ENCODE assay signal across 8 cellular contexts in the genomic region with DNA sequence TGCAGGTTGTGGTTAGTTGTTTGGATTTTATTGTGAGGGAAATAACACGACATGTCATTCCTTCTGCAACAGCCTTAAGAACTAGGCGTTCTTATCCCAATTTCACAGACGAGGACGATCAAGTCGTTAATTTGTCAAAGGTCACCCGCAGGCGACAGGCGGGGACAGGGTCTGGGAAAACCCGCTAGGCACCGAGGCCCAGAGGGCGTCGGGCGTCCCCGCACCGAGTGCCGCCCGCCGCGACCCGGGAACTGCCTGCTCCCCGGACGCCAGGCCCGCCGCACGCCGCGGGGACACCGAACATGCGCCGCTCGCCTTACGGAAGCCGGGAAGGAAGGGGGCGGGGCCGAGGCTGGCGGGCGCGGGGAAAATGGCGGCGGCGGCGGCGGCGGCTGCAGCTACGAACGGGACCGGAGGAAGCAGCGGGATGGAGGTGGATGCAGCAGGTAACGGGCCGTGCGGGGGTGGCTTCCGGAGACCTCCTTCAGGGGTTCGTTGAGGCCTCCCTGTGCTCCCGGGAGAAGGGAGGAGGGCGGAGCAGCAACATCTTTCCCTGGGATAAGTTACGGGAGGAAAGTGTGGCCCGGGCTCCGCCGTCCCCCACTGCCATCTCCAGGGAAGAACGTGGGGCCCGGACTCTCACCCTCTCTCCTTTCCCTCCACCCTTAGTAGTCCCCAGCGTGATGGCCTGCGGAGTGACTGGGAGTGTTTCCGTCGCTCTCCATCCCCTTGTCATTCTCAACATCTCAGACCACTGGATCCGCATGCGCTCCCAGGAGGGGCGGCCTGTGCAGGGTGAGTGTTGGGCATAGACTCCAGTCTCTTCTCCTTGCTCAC. TPM values are rescaled to one million over a fixed set of nuclear protein-coding genes. Genes with fewer than 3 reads are reported as not detected.
A peak's percentile ranks its signal among the peaks of the same experiment; 100 is the strongest.
DNase-seq lines count a peak whose midpoint lies in the region; ATAC-seq and TF ChIP-seq lines count a peak whose summit lies in the region.

A gene (plus strand): TSS at position 349 of the 837 bp plus-strand sequence. CDS start 22 bp downstream, at position 371.

- peak within 1 kb of the TSS; percentile 85 for H3K4me3 Mint-ChIP-seq in activated T-cell treated with anti-CD3 and anti-CD28 coated beads, Interleukin-2, amount 50 U/mL, for 4 hours

- peak within 1 kb of the TSS; percentile 80 for H3K27ac ChIP-seq in HL-60 (replicated peaks)
- H3K27ac ChIP-seq in esophagus (ENCODE audit: low read depth in 2 of 2, low read length in 1 of 2) = peak within 1 kb of the TSS; percentile 86 to 90
- H3K27ac ChIP-seq in muscle layer of colon (ENCODE audit: low read depth, low read length) = peak within 1 kb of the TSS; percentile 95

- WGBS in esophagus, 2 donors = 0 to 1% methylated on average over 66 to 68 of the region's 68 CpGs

- no peaks in the 10 kb centered on the region for H3K9me3 Mint-ChIP-seq in activated T-cell treated with anti-CD3 and anti-CD28 coated beads, Interleukin-2, amount 50 U/mL, for 4 hours

- DNase-seq in NCI-H1436 (lab: John Stamatoyannopoulos, UW) = peak; percentile 64
- DNase-seq in NCI-H1436 treated with DMSO at 0.1 percent for 48 hours (lab: John Stamatoyannopoulos, UW) = no peak
- DNase-seq in HL-60 (ENCODE audit: low read depth in 1 of 2, low spot score in 1 of 2) = peak; percentile 67 to 79
- DNase-seq in OCI-M1 (lab: John Stamatoyannopoulos, UW) = peak; percentile 89
- DNase-seq in activated T-cell treated with anti-CD3 and anti-CD28 coated beads, Interleukin-2, amount 50 U/mL, for 4 hours = peak; percentile 83
- DNase-seq in stimulated activated CD8-positive, alpha-beta memory T cell treated with anti-CD3 and anti-CD28 coated beads, Interleukin-4, amount 100 ng/mL, for 48 hours = peak; percentile 93

- H3K36me3 ChIP-seq in esophagus (ENCODE audit: control insufficient read depth in 2 of 2, insufficient read depth in 2 of 2, low read length in 1 of 2) = peaks cover 10 to 31% of the 10 kb centered on the region in 2 donors
- H3K36me3 ChIP-seq in muscle layer of colon (ENCODE audit: insufficient read depth, low read length) = peaks cover 38% of the 10 kb centered on the region

- H3K4me1 Mint-ChIP-seq in activated T-cell treated with anti-CD3 and anti-CD28 coated beads, Interleukin-2, amount 50 U/mL, for 4 hours (ENCODE audit: low read depth) = peaks cover 20% of the 10 kb centered on the region

- H3K27me3 ChIP-seq in HL-60 (ENCODE audit: insufficient read depth, poor library complexity, severe bottlenecking) = no peaks in the 10 kb centered on the region
- no peaks in the 10 kb centered on the region for H3K27me3 ChIP-seq in esophagus (ENCODE audit: control insufficient read depth in 1 of 2, insufficient read depth in 2 of 2, low read length in 2 of 2)
- H3K27me3 ChIP-seq in muscle layer of colon (ENCODE audit: control insufficient read depth in 1 of 2, insufficient read depth in 2 of 2, low read length in 2 of 2) = no peaks in the 10 kb centered on the region

- H3K4me3 ChIP-seq in HL-60 (replicated peaks; ENCODE audit: insufficient read depth, low read length) = peak within 1 kb of the TSS; percentile 94
- peak within 1 kb of the TSS; percentile 84 to 94 for H3K4me3 ChIP-seq in esophagus (ENCODE audit: low read depth in 1 of 2, low read length in 2 of 2)
- peak within 1 kb of the TSS; percentile 94 to 95 for H3K4me3 ChIP-seq in muscle layer of colon (ENCODE audit: low read depth in 1 of 2, low read length in 2 of 2)

- H3K36me3 Mint-ChIP-seq in activated T-cell treated with anti-CD3 and anti-CD28 coated beads, Interleukin-2, amount 50 U/mL, for 4 hours (ENCODE audit: insufficient read depth) = peaks cover 22% of the 10 kb centered on the region

- H3K9me3 ChIP-seq in esophagus (ENCODE audit: control insufficient read depth in 2 of 2, insufficient read depth in 1 of 2, low read depth in 1 of 2, low read length in 1 of 2) (no peaks in the 10 kb centered on the region), muscle layer of colon (ENCODE audit: low read length) (no peaks in the 10 kb centered on the region)

- H3K4me1 ChIP-seq in esophagus (ENCODE audit: control insufficient read depth in 2 of 2, insufficient read depth in 2 of 2, low read length in 1 of 2) (peaks cover 0 to 4% of the 10 kb centered on the region in 2 donors), muscle layer of colon (ENCODE audit: insufficient read depth, low read length) (peaks cover 29% of the 10 kb centered on the region)

- peak within 1 kb of the TSS; percentile 77 for H3K9ac ChIP-seq in muscle layer of colon (ENCODE audit: low read length)

- ATAC-seq in activated T-cell treated with anti-CD3 and anti-CD28 coated beads, Interleukin-2, amount 50 U/mL, for 4 hours = peak; percentile 54 to 66

- H3K27me3 Mint-ChIP-seq in activated T-cell treated with anti-CD3 and anti-CD28 coated beads, Interleukin-2, amount 50 U/mL, for 4 hours (ENCODE audit: low read depth) = no peaks in the 10 kb centered on the region

- no peak for TF ChIP-seq CTCF in HL-60 (IDR thresholded peaks at IDR 0.05; ENCODE audit: insufficient read depth, low read length)

RNA-seq across cellular contexts. Expression of the gene that starts here (rescaled TPM):
- 100 to 1,000 TPM; 105 to 120 (median 112) TPM for total RNA-seq in activated T-cell treated with anti-CD3 and anti-CD28 coated beads, Interleukin-2, amount 50 U/mL, for 4 hours
- polyA plus RNA-seq in esophagus = 100 to 1,000 TPM in 1 of 2 donors, 10 to 100 TPM in 1; 86.7 to 119 TPM
